Comparison of ENCODE assay signal across 8 cellular contexts in genomic region chr19:1478934-1479707, GRCh38. TPM values are rescaled to one million over a fixed set of nuclear protein-coding genes. Genes with fewer than 3 reads are reported as not detected.
DNase-seq lines count a peak whose midpoint lies in the region; ATAC-seq and TF ChIP-seq lines count a peak whose summit lies in the region.

TSS of gene C19orf25 (minus strand) at chr19:1479215. CDS start at chr19:1478903, 312 bp downstream.

- peaks cover 11% of the 10 kb centered on the region for H3K4me1 Mint-ChIP-seq in HFFc6 (ENCODE audit: low read depth)

- H3K36me3 Mint-ChIP-seq in HFFc6 (ENCODE audit: low read depth) = no peaks in the 10 kb centered on the region; the same call in 1 of the 2 replicates

- peak in 1 of 2 donors; percentile 55 for TF ChIP-seq POLR2A in suprapubic skin (IDR thresholded peaks at IDR 0.05)

- WGBS in suprapubic skin = 8% methylated on average over 6 of the region's 71 CpGs

- no peak for TF ChIP-seq EP300 in suprapubic skin (IDR thresholded peaks at IDR 0.05)

- peaks cover 1% of the 10 kb centered on the region for H3K27me3 ChIP-seq in suprapubic skin

- H3K4me3 Mint-ChIP-seq in HFFc6 = peak within 1 kb of the TSS; percentile 93

- peaks cover 3% of the 10 kb centered on the region; the same call in 1 of the 2 replicates for H3K27me3 Mint-ChIP-seq in HFFc6 (ENCODE audit: insufficient read depth)

- H3K9me3 Mint-ChIP-seq in HFFc6 = no peaks in the 10 kb centered on the region

- H3K9me3 ChIP-seq in suprapubic skin = no peaks in the 10 kb centered on the region

- H3K4me3 ChIP-seq in suprapubic skin = peak within 1 kb of the TSS; percentile 92

- H3K27ac Mint-ChIP-seq in HFFc6 = peak within 1 kb of the TSS; percentile 90

- H3K36me3 ChIP-seq in suprapubic skin = peaks cover 9% of the 10 kb centered on the region

- DNase-seq in GM03348 (ENCODE audit: low spot score) (peak; percentile 96), HFFc6 (peak; percentile 88), NCI-H1092 treated with DMSO at 0.1 percent for 48 hours (lab: John Stamatoyannopoulos, UW) (peak; percentile 92), globus pallidus (ENCODE audit: low spot score) (peak; percentile 90), occipital lobe (lab: John Stamatoyannopoulos, UW) (peak; percentile 85), suprapubic skin (ENCODE audit: low spot score in 2 of 2) (peak; percentile 96)
- peak; percentile 94 for DNase-seq in activated naive CD4-positive, alpha-beta T cell treated with anti-CD3 and anti-CD28 coated beads, Interleukin-2, amount 50 U/mL, for 16 hours

- peaks cover 27% of the 10 kb centered on the region for H3K4me1 ChIP-seq in suprapubic skin

- H3K27ac ChIP-seq in suprapubic skin = peak within 1 kb of the TSS; percentile 70

- peak; percentile 96 for ATAC-seq in SK-N-SH treated with all-trans-retinoic acid at 6 μM for 48 hours

- TF ChIP-seq CTCF in HFFc6 (IDR thresholded peaks at IDR 0.05) (0 out of 2 replicates have a peak, but pooled peaks have one; percentile 12), suprapubic skin (IDR thresholded peaks at IDR 0.05) (no peak)

TF ChIP-seq in SK-N-SH treated with all-trans-retinoic acid at 6 μM for 48 hours, 23 proteins besides CTCF, POLR2A, EP300 and RAD21:
- TF ChIP-seq BACH2 (CRISPR knock-in tag; IDR thresholded peaks at IDR 0.05; ENCODE audit: borderline replicate concordance) = no peak
- no peak for TF ChIP-seq TSHZ2 (CRISPR knock-in tag; IDR thresholded peaks at IDR 0.05)
- TF ChIP-seq ZNF70 (CRISPR knock-in tag; IDR thresholded peaks at IDR 0.05) = peak; percentile 6; the same call in 1 of the 2 replicates
- TF ChIP-seq ZFP30 (CRISPR knock-in tag; IDR thresholded peaks at IDR 0.05) = no peak; the same call in 1 of the 2 replicates
- no peak for TF ChIP-seq PPARA (CRISPR knock-in tag; IDR thresholded peaks at IDR 0.05; ENCODE audit: borderline replicate concordance)
- no peak for TF ChIP-seq GLIS3 (CRISPR knock-in tag; IDR thresholded peaks at IDR 0.05)
- peak; percentile 100 for TF ChIP-seq ZFP3 (CRISPR knock-in tag; IDR thresholded peaks at IDR 0.05)
- TF ChIP-seq CSRNP3 (CRISPR knock-in tag; IDR thresholded peaks at IDR 0.05) = no peak
- no peak for TF ChIP-seq PATZ1 (CRISPR knock-in tag; IDR thresholded peaks at IDR 0.05; ENCODE audit: borderline replicate concordance)
- no peak for TF ChIP-seq SNAI2 (CRISPR knock-in tag; IDR thresholded peaks at IDR 0.05)
- no peak for TF ChIP-seq OSR1 (CRISPR knock-in tag; IDR thresholded peaks at IDR 0.05)
- no peak for TF ChIP-seq ZC3H10 (CRISPR knock-in tag; IDR thresholded peaks at IDR 0.05)
- no peak for TF ChIP-seq ESRRG (CRISPR knock-in tag; IDR thresholded peaks at IDR 0.05)
- TF ChIP-seq ARNTL (CRISPR knock-in tag; IDR thresholded peaks at IDR 0.05; ENCODE audit: borderline replicate concordance, low read depth) = no peak
- no peak for TF ChIP-seq RARB (CRISPR knock-in tag; IDR thresholded peaks at IDR 0.05)

RNA-seq across cellular contexts. Expression of gene C19orf25, which starts in this region (rescaled TPM):
- 10 to 100 TPM; 26.7 to 34.8 (median 29.6) TPM for total RNA-seq in HFFc6 (2021; fragmentation: NEBNext Ultra II Directional; extraction: Animal tissue kit (Norgen Biotek cat#: 25700))
- total RNA-seq in occipital lobe (18.6 TPM), suprapubic skin (10 to 100 TPM; 25.1 to 41.2 (median 36.4) TPM)

Comparison
In these comparisons a context has a peak if more than half of its experiments do, and no peak if none do; other contexts are left out.
1. Peak in every context shown above with its lines: DNase-seq, ATAC-seq, H3K4me3 ChIP-seq and H3K27ac ChIP-seq.